ENCODE assay signal across 14 cellular contexts in the genomic region with DNA sequence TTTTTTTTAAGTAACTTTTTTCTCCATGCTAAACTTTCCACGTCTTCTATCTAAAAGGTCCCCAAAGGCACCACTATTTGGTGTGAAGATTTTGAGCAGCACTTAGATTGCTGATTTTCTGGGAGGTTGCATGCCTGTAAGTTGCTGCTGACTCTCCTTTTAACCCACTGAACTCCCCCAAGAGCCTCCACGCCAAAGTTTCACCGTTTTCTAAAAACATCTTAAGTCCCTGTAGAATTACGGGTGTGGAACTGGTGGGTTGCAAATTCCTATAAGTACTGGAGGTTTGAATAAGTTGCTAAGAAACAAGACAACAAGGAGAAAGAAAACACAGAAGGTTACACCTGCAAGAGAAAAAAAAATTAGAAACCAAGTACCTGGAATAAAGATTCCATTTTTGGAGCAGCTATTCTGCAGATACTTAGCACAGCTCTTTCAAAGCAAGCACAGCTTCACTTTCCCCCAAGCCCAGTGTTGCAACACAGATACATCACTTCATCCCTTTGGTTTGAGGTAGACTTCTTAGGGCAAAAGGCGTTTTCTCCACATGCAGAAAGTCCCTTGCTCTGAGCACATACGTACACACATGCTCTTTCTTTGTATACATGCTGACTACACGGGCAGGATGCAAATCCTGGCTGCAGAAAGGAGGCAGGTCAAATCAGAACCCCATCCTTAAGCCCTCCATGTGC. TPM values are rescaled to one million over a fixed set of nuclear protein-coding genes. Genes with fewer than 3 reads are reported as not detected.
DNase-seq lines count a peak whose midpoint lies in the region; TF ChIP-seq lines count a peak whose summit lies in the region.
"Had no signal": no experiment of that assay in that cellular context is flagged by ENCODE, and none has a peak within 500 bp of the region (broad histone marks: within the 10 kb centered on the region; RNA-seq: fewer than 3 reads in every experiment).

No MANE protein-coding gene starts in this region.

- H3K4me1 ChIP-seq in hepatocyte (ENCODE audit: insufficient read depth) (peaks cover 40% of the 10 kb centered on the region), rectal smooth muscle tissue (ENCODE audit: control insufficient read depth, insufficient read depth, low read length) (peaks cover 37% of the 10 kb centered on the region)

- H3K4me3 ChIP-seq in hepatocyte, result no peak overlapping the region
- H3K4me3 ChIP-seq in rectal smooth muscle tissue (ENCODE audit: low read length), result peak overlapping the region; percentile 9

- H3K27ac ChIP-seq in VCaP (peak overlapping the region; percentile 87), hepatocyte (no peak overlapping the region), rectal smooth muscle tissue (ENCODE audit: low read depth, low read length) (peak overlapping the region; percentile 8)

- no peaks in the 10 kb centered on the region for H3K36me3 ChIP-seq in hepatocyte (replicated peaks; ENCODE audit: insufficient read depth, low read depth)
- H3K36me3 ChIP-seq in rectal smooth muscle tissue (ENCODE audit: control insufficient read depth, insufficient read depth, low read length), result peaks cover 10% of the 10 kb centered on the region

- no peak overlapping the region for H2AFZ ChIP-seq in hepatocyte

- H3K4me2 ChIP-seq in hepatocyte, result peak overlapping the region; percentile 95

- DNase-seq in EH (ENCODE audit: low read depth), result peak; percentile 20
- DNase-seq in hepatocyte (ENCODE audit: low spot score), result no peak
- no peak for DNase-seq in NCI-H1105 (lab: John Stamatoyannopoulos, UW)
- DNase-seq in posterior vena cava (ENCODE audit: low spot score), result no peak
- no peak for DNase-seq in inferior parietal cortex (ENCODE audit: extremely low spot score)
- DNase-seq: activated gamma-delta T cell, amygdala, GOT3, immature natural killer cell, NCI-H226, stomach, T-helper 17 cell had no signal

- no peak for TF ChIP-seq CTCF in VCaP (conservative IDR thresholded peaks at IDR 0.05)
- TF ChIP-seq CTCF in hepatocyte (IDR thresholded peaks at IDR 0.05; ENCODE audit: poor library complexity), result no peak

- H3K9me2 ChIP-seq in hepatocyte (replicated peaks; ENCODE audit: insufficient read depth), result no peaks in the 10 kb centered on the region

- no peaks in the 10 kb centered on the region for H3K9me3 ChIP-seq in hepatocyte (ENCODE audit: low read depth)
- H3K9me3 ChIP-seq: stomach had no signal

- H3K27me3 ChIP-seq in hepatocyte, result no peaks in the 10 kb centered on the region
- no peaks in the 10 kb centered on the region for H3K27me3 ChIP-seq in rectal smooth muscle tissue (ENCODE audit: control insufficient read depth, insufficient read depth, low read length)
- H3K27me3 ChIP-seq: stomach had no signal

- H3K9ac ChIP-seq in rectal smooth muscle tissue (ENCODE audit: low read length), result no peak overlapping the region

- peaks cover 92% of the 10 kb centered on the region for H3K79me2 ChIP-seq in hepatocyte

- intact Hi-C loops in posterior vena cava (cut with DNase I), result loop anchor here (10.0 kb wide), 2 partner anchors 114 to 876 kb away; no protein-coding TSS in a partner anchor

- 87% methylated on average over 7 of the region's 7 CpGs for WGBS in hepatocyte (ENCODE audit: low lambda C conversion rate, missing lambda C conversion rate)

- H4K20me1 ChIP-seq in hepatocyte (ENCODE audit: insufficient read depth, poor library complexity, severe bottlenecking), result peaks cover 33% of the 10 kb centered on the region

RNA-seq across cellular contexts. Expression of gene JAG1, which starts 5.0 kb away (rescaled TPM):
- total RNA-seq in hepatocyte (51.5 and 52.6 TPM in 2 replicates), posterior vena cava (10 to 100 TPM; 68.5 to 84.2 TPM)
- polyA plus RNA-seq in hepatocyte, result 19.2 and 21.0 TPM in 2 replicates
